27 cellular contexts compared by ENCODE assay signal in genomic region chr22:40504285-40505249, GRCh38.
DNase-seq lines count a peak whose midpoint lies in the region; ATAC-seq and FAIRE-seq lines count a peak whose summit lies in the region.
"Had no signal": no experiment of that assay in that cellular context is flagged by ENCODE, and none has a peak within 500 bp of the region (broad histone marks: within the 10 kb centered on the region; RNA-seq: fewer than 3 reads in every experiment).

No MANE protein-coding gene starts in this region.

- no peaks in the 10 kb centered on the region for H3K9me3 ChIP-seq in naive thymus-derived CD4-positive, alpha-beta T cell (ENCODE audit: control insufficient read depth in 2 of 3, low read length in 3 of 3)
- H3K9me3 ChIP-seq: gastrocnemius medialis, lower lobe of right lung, suprapubic skin had no signal

- peak overlapping the region; percentile 14 to 61 for H3K27ac Mint-ChIP-seq in T-cell
- H3K27ac Mint-ChIP-seq in naive thymus-derived CD4-positive, alpha-beta T cell, result peak overlapping the region in 5 of 9 donors; percentile 14 to 82 (median 62)
- H3K27ac Mint-ChIP-seq in stimulated activated naive CD8-positive, alpha-beta T cell treated with anti-CD3 and anti-CD28 coated beads, Interleukin-15, amount 100 ng/mL, for 72 hours, result no peak overlapping the region

- H3K4me1 ChIP-seq in naive thymus-derived CD4-positive, alpha-beta T cell (ENCODE audit: control insufficient read depth in 2 of 2, insufficient read depth in 2 of 2, low read length in 2 of 2), result no peaks in the 10 kb centered on the region

- DNase-seq in CD1c-positive myeloid dendritic cell (ENCODE audit: extremely low spot score) (peak; percentile 74), GM19239 (ENCODE audit: insufficient read length, low spot score) (no peak), T-cell (no peak), urothelium cell line (ENCODE audit: low spot score) (no peak), DMS79 (lab: John Stamatoyannopoulos, UW) (no peak), NCI-H2227 treated with DMSO at 0.1 percent for 48 hours (lab: John Stamatoyannopoulos, UW) (no peak)
- DNase-seq in naive thymus-derived CD4-positive, alpha-beta T cell, result no peak
- DNase-seq in stimulated activated naive CD8-positive, alpha-beta T cell treated with anti-CD3 and anti-CD28 coated beads, Interleukin-15, amount 100 ng/mL, for 72 hours, result no peak
- DNase-seq: activated CD8-positive, alpha-beta memory T cell treated with anti-CD3 and anti-CD28 coated beads, Interleukin-2, amount 50 U/mL, for 48 hours; amygdala; CD8-positive, alpha-beta memory T cell; dorsolateral prefrontal cortex; erythroblast; gastrocnemius medialis; islet precursor cell; lower lobe of right lung; NCI-H1105 treated with DMSO at 0.1 percent for 48 hours; NCI-H2107; NCI-H526; OCI-M1; right cardiac atrium; SHP77 treated with DMSO at 0.1 percent for 48 hours; stimulated activated CD8-positive, alpha-beta memory T cell treated with anti-CD3 and anti-CD28 coated beads, Interleukin-4, amount 100 ng/mL, for 48 hours had no signal

- FAIRE-seq in GM19239 (lab: Jason Lieb, UNC) (peak; percentile 60), urothelium cell line (lab: Jason Lieb, UNC) (no peak)

- H3K9me3 Mint-ChIP-seq in T-cell, result no peaks in the 10 kb centered on the region
- H3K9me3 Mint-ChIP-seq in naive thymus-derived CD4-positive, alpha-beta T cell, result no peaks in the 10 kb centered on the region
- no peaks in the 10 kb centered on the region for H3K9me3 Mint-ChIP-seq in stimulated activated naive CD8-positive, alpha-beta T cell treated with anti-CD3 and anti-CD28 coated beads, Interleukin-15, amount 100 ng/mL, for 72 hours
- H3K9me3 Mint-ChIP-seq: CD8-positive, alpha-beta memory T cell had no signal

- POLR2A ChIA-PET in T-cell (lab: Charles Lee), result interaction anchor here (0.7 kb wide), 3 partner anchors 23 to 95 kb away, joined by 3 to 4 read pairs (median 4); no protein-coding TSS in a partner anchor
- POLR2A ChIA-PET in naive thymus-derived CD4-positive, alpha-beta T cell (lab: Charles Lee), result no interaction called here

- H3K4me3 ChIP-seq in naive thymus-derived CD4-positive, alpha-beta T cell (ENCODE audit: low read length), result no peak overlapping the region
- H3K4me3 ChIP-seq: cardiac muscle cell, dorsolateral prefrontal cortex, gastrocnemius medialis, lower lobe of right lung, suprapubic skin had no signal

- H3K4me3 Mint-ChIP-seq in T-cell, result no peak overlapping the region
- H3K4me3 Mint-ChIP-seq in naive thymus-derived CD4-positive, alpha-beta T cell, result no peak overlapping the region
- H3K4me3 Mint-ChIP-seq in stimulated activated naive CD8-positive, alpha-beta T cell treated with anti-CD3 and anti-CD28 coated beads, Interleukin-15, amount 100 ng/mL, for 72 hours, result no peak overlapping the region
- H3K4me3 Mint-ChIP-seq: CD8-positive, alpha-beta memory T cell had no signal

- H3K36me3 Mint-ChIP-seq in T-cell, result peaks cover 5% of the 10 kb centered on the region
- peaks cover 0 to 12% (median 5%) of the 10 kb centered on the region in 5 donors for H3K36me3 Mint-ChIP-seq in naive thymus-derived CD4-positive, alpha-beta T cell

- H3K27me3 ChIP-seq in naive thymus-derived CD4-positive, alpha-beta T cell (ENCODE audit: control insufficient read depth in 2 of 2, insufficient read depth in 2 of 2, low read length in 2 of 2), result no peaks in the 10 kb centered on the region
- H3K27me3 ChIP-seq: cardiac muscle cell, dorsolateral prefrontal cortex, gastrocnemius medialis, suprapubic skin had no signal

- H3K27me3 Mint-ChIP-seq in T-cell, result no peaks in the 10 kb centered on the region
- no peaks in the 10 kb centered on the region for H3K27me3 Mint-ChIP-seq in naive thymus-derived CD4-positive, alpha-beta T cell
- H3K27me3 Mint-ChIP-seq in stimulated activated naive CD8-positive, alpha-beta T cell treated with anti-CD3 and anti-CD28 coated beads, Interleukin-15, amount 100 ng/mL, for 72 hours, result no peaks in the 10 kb centered on the region
- H3K27me3 Mint-ChIP-seq: CD8-positive, alpha-beta memory T cell had no signal

- intact Hi-C loops in naive thymus-derived CD4-positive, alpha-beta T cell (cut with micrococcal nuclease), result no loop called here

- ATAC-seq in T-cell (replicated peaks in 1 of 4), result no peak
- no peak for ATAC-seq in naive thymus-derived CD4-positive, alpha-beta T cell
- no peak for ATAC-seq in stimulated activated naive CD8-positive, alpha-beta T cell treated with anti-CD3 and anti-CD28 coated beads, Interleukin-15, amount 100 ng/mL, for 72 hours
- ATAC-seq: gastrocnemius medialis, HCT116, lower lobe of right lung, right cardiac atrium had no signal

- CTCF ChIA-PET in T-cell (lab: Charles Lee), result interaction anchor here in 1 of 2 donors (0.5 to 1.3 kb wide), 4 partner anchors 9 to 155 kb away, joined by 4 to 5 read pairs (median 4); no protein-coding TSS in a partner anchor
- CTCF ChIA-PET in naive thymus-derived CD4-positive, alpha-beta T cell (lab: Charles Lee), result interaction anchor here (0.7 to 1.0 kb wide), 2 partner anchors 17 kb away, joined by 3 read pairs; no protein-coding TSS in a partner anchor

- no peaks in the 10 kb centered on the region for H3K36me3 ChIP-seq in naive thymus-derived CD4-positive, alpha-beta T cell (ENCODE audit: control insufficient read depth in 2 of 3, insufficient read depth in 3 of 3, low read length in 3 of 3)
- H3K36me3 ChIP-seq: cardiac muscle cell, gastrocnemius medialis, lower lobe of right lung, suprapubic skin, WERI-Rb-1 had no signal

- H3K4me1 Mint-ChIP-seq in T-cell, result peaks cover 9 to 36% (median 35%) of the 10 kb centered on the region in 3 donors
- peaks cover 11 to 46% (median 38%) of the 10 kb centered on the region in 7 donors for H3K4me1 Mint-ChIP-seq in naive thymus-derived CD4-positive, alpha-beta T cell
- H3K4me1 Mint-ChIP-seq in stimulated activated naive CD8-positive, alpha-beta T cell treated with anti-CD3 and anti-CD28 coated beads, Interleukin-15, amount 100 ng/mL, for 72 hours, result peaks cover 30% of the 10 kb centered on the region

- no peak overlapping the region for H3K27ac ChIP-seq in naive thymus-derived CD4-positive, alpha-beta T cell (ENCODE audit: low read depth, low read length)
- H3K27ac ChIP-seq: cardiac muscle cell, dorsolateral prefrontal cortex, gastrocnemius medialis, lower lobe of right lung, suprapubic skin, WERI-Rb-1 had no signal

Comparison
In these comparisons a context has a peak if more than half of its experiments do, and no peak if none do; other contexts are left out.
1. H3K27ac Mint-ChIP-seq: peak in T-cell (2 of 2) and naive thymus-derived CD4-positive, alpha-beta T cell (5 of 9); none in stimulated activated naive CD8-positive, alpha-beta T cell treated with anti-CD3 and anti-CD28 coated beads, Interleukin-15, amount 100 ng/mL, for 72 hours (0 of 2).